ENCODE assay signal across 7 cellular contexts in genomic region chr11:12918667-12919066, GRCh38.
"Had no signal": no experiment of that assay in that cellular context is flagged by ENCODE, and none has a peak within 500 bp of the region (broad histone marks: within the 10 kb centered on the region; RNA-seq: fewer than 3 reads in every experiment).

No MANE protein-coding gene starts in this region.

- H3K4me3 Mint-ChIP-seq: GM23338, H9 had no signal

- ATAC-seq: GM23338 had no signal

- H3K4me3 ChIP-seq: GM23338 had no signal

- FAIRE-seq: HTR-8/SVneo had no signal

- DNase-seq: H9, HCEC 1CT, Karpas-422, KBM-7 had no signal

- H3K27ac Mint-ChIP-seq: GM23338, H9 had no signal

- H3K27ac ChIP-seq: KMS-11 had no signal

- H3K9ac ChIP-seq: KMS-11 had no signal

- H3K4me2 ChIP-seq: GM23338, KMS-11 had no signal

- H2AFZ ChIP-seq: GM23338 had no signal
